In the genomic region with DNA sequence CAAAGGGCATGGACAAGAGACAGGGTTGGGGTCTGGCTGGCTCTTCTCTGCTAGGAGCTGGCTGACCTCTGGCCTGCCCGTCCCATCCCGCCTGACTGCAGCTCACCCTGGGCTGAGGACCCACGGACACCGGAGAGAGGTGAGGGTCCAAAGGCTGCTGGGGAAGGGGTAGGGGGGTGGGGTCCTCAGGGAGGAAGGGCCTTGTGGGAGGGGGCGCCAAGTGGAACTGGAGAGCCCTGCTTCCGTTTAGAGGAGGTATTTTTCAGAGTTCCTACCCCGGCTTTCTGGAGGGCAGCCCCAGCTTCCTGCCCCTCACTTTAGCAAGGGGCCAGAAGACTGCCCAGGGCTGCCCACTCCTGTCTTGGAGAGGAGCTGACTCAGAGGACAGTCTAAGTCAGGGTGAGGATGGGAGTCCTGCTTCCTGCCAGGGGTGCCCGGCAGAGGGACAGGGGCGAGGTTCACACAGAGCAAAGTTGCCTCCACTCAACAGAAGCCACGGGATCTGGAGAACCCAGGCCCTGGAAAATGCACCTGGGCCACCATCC, we compare ENCODE assay signal across 9 cellular contexts. TPM values are rescaled to one million over a fixed set of nuclear protein-coding genes. Genes with fewer than 3 reads are reported as not detected.
DNase-seq lines count a peak whose midpoint lies in the region; ATAC-seq, FAIRE-seq and TF ChIP-seq lines count a peak whose summit lies in the region.
"Had no signal": no experiment of that assay in that cellular context is flagged by ENCODE, and none has a peak within 500 bp of the region (broad histone marks: within the 10 kb centered on the region; RNA-seq: fewer than 3 reads in every experiment).

No MANE protein-coding gene starts in this region.

- H3K4me3 Mint-ChIP-seq in HFFc6 (no peak overlapping the region), T-helper 17 cell (peak overlapping the region; percentile 89)
- H3K4me3 Mint-ChIP-seq in naive thymus-derived CD8-positive, alpha-beta T cell = peak overlapping the region; percentile 34 to 84 (median 74)

- ATAC-seq in T-helper 17 cell (peak; percentile 19), HG03521 (IDR thresholded peaks at IDR 0.05; ENCODE audit: unreplicated experiment) (no peak)
- ATAC-seq in naive thymus-derived CD8-positive, alpha-beta T cell = peak; percentile 18 to 44

- POLR2A ChIA-PET in naive thymus-derived CD8-positive, alpha-beta T cell (lab: Charles Lee) = interaction anchor here (1.5 to 6.3 kb wide), 2 partner anchors 8 to 13 kb away, joined by 5 to 57 read pairs; a partner anchor contains a TSS

- DNase-seq in GM18507 (ENCODE audit: extremely low spot score, insufficient read length, low read depth) = no peak
- DNase-seq in HFFc6 = no peak
- no peak for DNase-seq in T-helper 17 cell
- DNase-seq in naive thymus-derived CD8-positive, alpha-beta T cell = peak in 1 of 10 donors; percentile 55
- no peak for DNase-seq in cerebellar cortex (ENCODE audit: low spot score)
- DNase-seq in HCEC 1CT = no peak
- DNase-seq in C1 segment of cervical spinal cord (lab: John Stamatoyannopoulos, UW) = no peak

- H3K4me1 Mint-ChIP-seq in HFFc6 (ENCODE audit: low read depth) = peaks cover 15% of the 10 kb centered on the region
- H3K4me1 Mint-ChIP-seq in T-helper 17 cell = peaks cover 32% of the 10 kb centered on the region
- peaks cover 16 to 53% (median 36%) of the 10 kb centered on the region in 4 donors for H3K4me1 Mint-ChIP-seq in naive thymus-derived CD8-positive, alpha-beta T cell

- no peaks in the 10 kb centered on the region for H3K9me3 Mint-ChIP-seq in HFFc6
- no peaks in the 10 kb centered on the region for H3K9me3 Mint-ChIP-seq in naive thymus-derived CD8-positive, alpha-beta T cell

- H3K27me3 Mint-ChIP-seq in HFFc6 (ENCODE audit: insufficient read depth) = peaks cover 16% of the 10 kb centered on the region; the same call in 1 of the 2 replicates
- no peaks in the 10 kb centered on the region for H3K27me3 Mint-ChIP-seq in T-helper 17 cell
- H3K27me3 Mint-ChIP-seq in naive thymus-derived CD8-positive, alpha-beta T cell = no peaks in the 10 kb centered on the region

- no peak for TF ChIP-seq CTCF in HFFc6 (IDR thresholded peaks at IDR 0.05)

- H3K27ac Mint-ChIP-seq in HFFc6 = peak overlapping the region; percentile 40
- peak overlapping the region; percentile 99 for H3K27ac Mint-ChIP-seq in T-helper 17 cell
- peak overlapping the region; percentile 84 to 97 (median 90) for H3K27ac Mint-ChIP-seq in naive thymus-derived CD8-positive, alpha-beta T cell

- H3K9me3 ChIP-seq in T-helper 17 cell (ENCODE audit: control insufficient read depth, low read length, poor library complexity, severe bottlenecking) = no peaks in the 10 kb centered on the region

- peak; percentile 15 for FAIRE-seq in GM18507 (lab: Jason Lieb, UNC)

- H3K36me3 Mint-ChIP-seq in HFFc6 (ENCODE audit: low read depth) = peaks cover 10% of the 10 kb centered on the region
- H3K36me3 Mint-ChIP-seq in T-helper 17 cell (ENCODE audit: low read depth) = no peaks in the 10 kb centered on the region
- H3K36me3 Mint-ChIP-seq in naive thymus-derived CD8-positive, alpha-beta T cell = peaks cover 0 to 27% (median 7%) of the 10 kb centered on the region in 3 donors

RNA-seq across cellular contexts. Expression of a gene that starts 7.1 kb away (rescaled TPM):
- not detected for total RNA-seq in HFFc6 (2021; fragmentation: NEBNext Ultra II Directional; extraction: Animal tissue kit (Norgen Biotek cat#: 25700))
- 1 to 10 TPM; 3.9 to 7.9 TPM for total RNA-seq in T-helper 17 cell
- 1 to 10 TPM; 4.1 to 5.6 TPM for total RNA-seq in naive thymus-derived CD8-positive, alpha-beta T cell
- polyA plus RNA-seq in naive thymus-derived CD8-positive, alpha-beta T cell = 1 to 10 TPM in 2 of 3 donors, under 1 TPM in 1; 0.71 to 2.0 (median 1.7) TPM

RNA-seq across cellular contexts. Expression of a gene that starts 11.9 kb away (rescaled TPM):
- total RNA-seq in HFFc6 (2021; fragmentation: NEBNext Ultra II Directional; extraction: Animal tissue kit (Norgen Biotek cat#: 25700)) = 10 to 100 TPM; 23.4 to 27.2 (median 25.9) TPM
- total RNA-seq in T-helper 17 cell = 10 to 100 TPM; 59.1 to 64.2 TPM
- total RNA-seq in naive thymus-derived CD8-positive, alpha-beta T cell = 10 to 100 TPM; 66.8 to 74.1 TPM
- 10 to 100 TPM; 46.1 to 54.1 (median 53.2) TPM for polyA plus RNA-seq in naive thymus-derived CD8-positive, alpha-beta T cell

RNA-seq across cellular contexts. Expression of a gene that starts 22.5 kb away (rescaled TPM):
- total RNA-seq in HFFc6 (2021; fragmentation: NEBNext Ultra II Directional; extraction: Animal tissue kit (Norgen Biotek cat#: 25700)) = under 1 TPM; 0.38 to 0.74 (median 0.68) TPM
- total RNA-seq in T-helper 17 cell = 1 to 10 TPM; 3.1 to 3.2 TPM
- 1 to 10 TPM; 3.1 to 3.4 TPM for total RNA-seq in naive thymus-derived CD8-positive, alpha-beta T cell
- not detected for polyA plus RNA-seq in naive thymus-derived CD8-positive, alpha-beta T cell
- total RNA-seq: epithelial cell of proximal tubule had no signal

RNA-seq across cellular contexts. Expression of a gene that starts 44.1 kb away (rescaled TPM):
- 10 to 100 TPM in 1 of 6 experiments, 1 to 10 TPM in 5; 7.4 to 10.0 (median 8.7) TPM for total RNA-seq in HFFc6 (2021; fragmentation: NEBNext Ultra II Directional; extraction: Animal tissue kit (Norgen Biotek cat#: 25700))
- total RNA-seq in T-helper 17 cell = 10 to 100 TPM in 1 of 2 donors, 1 to 10 TPM in 1; 7.6 to 10.2 TPM
- 1 to 10 TPM; 1.6 to 2.1 TPM for total RNA-seq in naive thymus-derived CD8-positive, alpha-beta T cell
- not detected for polyA plus RNA-seq in naive thymus-derived CD8-positive, alpha-beta T cell

Comparison
In these comparisons a context has a peak if more than half of its experiments do, and no peak if none do; other contexts are left out.
1. H3K27ac Mint-ChIP-seq: peak in every context shown above with its lines; median percentile 99 in T-helper 17 cell; 90 in naive thymus-derived CD8-positive, alpha-beta T cell; 40 in HFFc6.
2. RNA of a gene that starts 7.1 kb away (total RNA-seq): 3.9 to 7.9 TPM in T-helper 17 cell and 4.1 to 5.6 TPM in naive thymus-derived CD8-positive, alpha-beta T cell; not detected in HFFc6; every median in the first group is over 4 times any median in the second.